Comparison of ENCODE assay signal across 1 cellular context in genomic region chr6:137217801-137218472, GRCh38.
TF ChIP-seq lines count a peak whose summit lies in the region.

No MANE protein-coding gene starts in this region.

TF ChIP-seq in HepG2, 621 proteins besides CTCF, POLR2A, EP300 and RAD21 (continued from another document and continues in another):
- TF ChIP-seq, protein P1, sequence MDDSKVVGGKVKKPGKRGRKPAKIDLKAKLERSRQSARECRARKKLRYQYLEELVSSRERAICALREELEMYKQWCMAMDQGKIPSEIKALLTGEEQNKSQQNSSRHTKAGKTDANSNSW (CRISPR knock-in tag; IDR thresholded peaks at IDR 0.05; ENCODE audit: borderline replicate concordance), result 0 out of 2 replicates have a peak, but pooled peaks have one; percentile 38
- TF ChIP-seq ZNF567 (CRISPR knock-in tag; IDR thresholded peaks at IDR 0.05; ENCODE audit: borderline replicate concordance) (no peak), ZNF235 (CRISPR knock-in tag; IDR thresholded peaks at IDR 0.05; ENCODE audit: borderline replicate concordance) (no peak), HNF4G (IDR thresholded peaks at IDR 0.05; ENCODE audit: borderline replicate concordance, low read depth, low read length) (peak; percentile 41; the same call in 1 of the 2 replicates), HNF4G (CRISPR knock-in tag; IDR thresholded peaks at IDR 0.05; ENCODE audit: borderline replicate concordance, low read depth) (no peak), MLXIP (CRISPR knock-in tag; IDR thresholded peaks at IDR 0.05; ENCODE audit: borderline replicate concordance) (no peak), BRCA1 (CRISPR knock-in tag; IDR thresholded peaks at IDR 0.05) (no peak), ZNF329 (CRISPR knock-in tag; IDR thresholded peaks at IDR 0.05; ENCODE audit: low read depth) (no peak), ZNF557 (CRISPR knock-in tag; IDR thresholded peaks at IDR 0.05) (no peak), NCOA1 (CRISPR knock-in tag; IDR thresholded peaks at IDR 0.05) (no peak), ATAD3A (CRISPR knock-in tag; IDR thresholded peaks at IDR 0.05) (no peak), ZKSCAN5 (CRISPR knock-in tag; IDR thresholded peaks at IDR 0.05) (no peak), ZNF337 (CRISPR knock-in tag; IDR thresholded peaks at IDR 0.05; ENCODE audit: borderline replicate concordance, low read depth) (no peak), HNRNPLL (IDR thresholded peaks at IDR 0.05; ENCODE audit: low read depth, low read length, poor library complexity, severe bottlenecking) (no peak), MTERF4 (CRISPR knock-in tag; IDR thresholded peaks at IDR 0.05) (no peak), ZNF670 (CRISPR knock-in tag; IDR thresholded peaks at IDR 0.05; ENCODE audit: borderline replicate concordance) (no peak), ZNF382 (CRISPR knock-in tag; IDR thresholded peaks at IDR 0.05; ENCODE audit: borderline replicate concordance) (no peak), KAT2B (IDR thresholded peaks at IDR 0.05; ENCODE audit: borderline replicate concordance, low read depth, low read length) (no peak), ZMYM4 (CRISPR knock-in tag; IDR thresholded peaks at IDR 0.05) (peak; percentile 24; the same call in 1 of the 2 replicates), MXD4 (CRISPR knock-in tag; IDR thresholded peaks at IDR 0.05) (no peak; the same call in 1 of the 2 replicates), ZNF350 (CRISPR knock-in tag; IDR thresholded peaks at IDR 0.05; ENCODE audit: borderline replicate concordance, low read depth) (no peak), AFF4 (CRISPR knock-in tag; IDR thresholded peaks at IDR 0.05) (0 out of 2 replicates have a peak, but pooled peaks have one; percentile 7), RBM22 (optimal IDR thresholded peaks at IDR 0.05; ENCODE audit: low read length) (no peak), THYN1 (CRISPR knock-in tag; IDR thresholded peaks at IDR 0.05; ENCODE audit: borderline replicate concordance, low read depth) (no peak), ZNF687 (CRISPR knock-in tag; IDR thresholded peaks at IDR 0.05) (no peak), PRDM15 (CRISPR knock-in tag; IDR thresholded peaks at IDR 0.05) (no peak), U2AF1 (optimal IDR thresholded peaks at IDR 0.05; ENCODE audit: low read depth, low read length) (no peak), KAT7 (CRISPR knock-in tag; IDR thresholded peaks at IDR 0.05; ENCODE audit: borderline replicate concordance) (no peak), ARNT (IDR thresholded peaks at IDR 0.05) (no peak), ZBTB33 (CRISPR knock-in tag; IDR thresholded peaks at IDR 0.05) (no peak)
- TF ChIP-seq, protein P2, sequence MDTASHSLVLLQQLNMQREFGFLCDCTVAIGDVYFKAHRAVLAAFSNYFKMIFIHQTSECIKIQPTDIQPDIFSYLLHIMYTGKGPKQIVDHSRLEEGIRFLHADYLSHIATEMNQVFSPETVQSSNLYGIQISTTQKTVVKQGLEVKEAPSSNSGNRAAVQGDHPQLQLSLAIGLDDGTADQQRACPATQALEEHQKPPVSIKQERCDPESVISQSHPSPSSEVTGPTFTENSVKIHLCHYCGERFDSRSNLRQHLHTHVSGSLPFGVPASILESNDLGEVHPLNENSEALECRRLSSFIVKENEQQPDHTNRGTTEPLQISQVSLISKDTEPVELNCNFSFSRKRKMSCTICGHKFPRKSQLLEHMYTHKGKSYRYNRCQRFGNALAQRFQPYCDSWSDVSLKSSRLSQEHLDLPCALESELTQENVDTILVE (CRISPR knock-in tag; IDR thresholded peaks at IDR 0.05), result no peak
- TF ChIP-seq, protein P3, sequence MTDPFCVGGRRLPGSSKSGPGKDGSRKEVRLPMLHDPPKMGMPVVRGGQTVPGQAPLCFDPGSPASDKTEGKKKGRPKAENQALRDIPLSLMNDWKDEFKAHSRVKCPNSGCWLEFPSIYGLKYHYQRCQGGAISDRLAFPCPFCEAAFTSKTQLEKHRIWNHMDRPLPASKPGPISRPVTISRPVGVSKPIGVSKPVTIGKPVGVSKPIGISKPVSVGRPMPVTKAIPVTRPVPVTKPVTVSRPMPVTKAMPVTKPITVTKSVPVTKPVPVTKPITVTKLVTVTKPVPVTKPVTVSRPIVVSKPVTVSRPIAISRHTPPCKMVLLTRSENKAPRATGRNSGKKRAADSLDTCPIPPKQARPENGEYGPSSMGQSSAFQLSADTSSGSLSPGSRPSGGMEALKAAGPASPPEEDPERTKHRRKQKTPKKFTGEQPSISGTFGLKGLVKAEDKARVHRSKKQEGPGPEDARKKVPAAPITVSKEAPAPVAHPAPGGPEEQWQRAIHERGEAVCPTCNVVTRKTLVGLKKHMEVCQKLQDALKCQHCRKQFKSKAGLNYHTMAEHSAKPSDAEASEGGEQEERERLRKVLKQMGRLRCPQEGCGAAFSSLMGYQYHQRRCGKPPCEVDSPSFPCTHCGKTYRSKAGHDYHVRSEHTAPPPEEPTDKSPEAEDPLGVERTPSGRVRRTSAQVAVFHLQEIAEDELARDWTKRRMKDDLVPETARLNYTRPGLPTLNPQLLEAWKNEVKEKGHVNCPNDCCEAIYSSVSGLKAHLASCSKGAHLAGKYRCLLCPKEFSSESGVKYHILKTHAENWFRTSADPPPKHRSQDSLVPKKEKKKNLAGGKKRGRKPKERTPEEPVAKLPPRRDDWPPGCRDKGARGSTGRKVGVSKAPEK (CRISPR knock-in tag; IDR thresholded peaks at IDR 0.05; ENCODE audit: borderline replicate concordance), result no peak
- TF ChIP-seq, protein P4, sequence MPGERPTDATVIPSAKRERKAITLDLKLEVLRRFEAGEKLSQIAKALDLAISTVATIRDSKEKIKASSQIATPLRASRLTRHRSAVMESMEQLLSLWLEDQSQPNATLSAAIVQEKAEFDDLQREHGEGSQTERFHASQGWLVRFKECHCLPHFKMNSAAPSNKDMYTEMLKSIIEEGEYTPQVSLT (CRISPR knock-in tag; IDR thresholded peaks at IDR 0.05; ENCODE audit: borderline replicate concordance, low read depth), result no peak
